Comparison of ENCODE assay signal across 8 cellular contexts in genomic region chr5:56950626-56951130, GRCh38. TPM values are rescaled to one million over a fixed set of nuclear protein-coding genes. Genes with fewer than 3 reads are reported as not detected.
DNase-seq lines count a peak whose midpoint lies in the region; ATAC-seq and TF ChIP-seq lines count a peak whose summit lies in the region.

No MANE protein-coding gene starts in this region.

- peak overlapping the region; percentile 58 for H3K4me3 ChIP-seq in choroid plexus epithelial cell (ENCODE audit: low read depth, low read length)

- ATAC-seq in GM21737 (IDR thresholded peaks at IDR 0.05; ENCODE audit: unreplicated experiment) = peak; percentile 47

- TF ChIP-seq CTCF in choroid plexus epithelial cell (conservative IDR thresholded peaks at IDR 0.05; ENCODE audit: low read depth, low read length) = no peak

- DNase-seq in Daoy (ENCODE audit: low read depth) (peak; percentile 73), LoVo (ENCODE audit: low spot score) (peak; percentile 64), choroid plexus epithelial cell (ENCODE audit: low read depth) (peak; percentile 74), kidney glomerular epithelial cell (lab: John Stamatoyannopoulos, UW) (peak; percentile 40), middle frontal gyrus (ENCODE audit: extremely low spot score, low spot score) (no peak)
- peak; percentile 45 to 49 for DNase-seq in activated CD4-positive, alpha-beta T cell treated with anti-CD3 and anti-CD28 coated beads for 4 hours
- peak; percentile 73 for DNase-seq in stimulated activated CD4-positive, alpha-beta T cell treated with anti-CD3 and anti-CD28 coated beads, Interleukin-15, amount 100 ng/mL, for 24 hours

RNA-seq across cellular contexts. Expression of gene MIER3, which starts 1.2 kb away (rescaled TPM):
- 21.0 and 31.7 TPM in 2 replicates for total RNA-seq in Daoy (2014; rRNA removed; shearing (Covaris generic))

RNA-seq across cellular contexts. Expression of gene SETD9, which starts 41.3 kb away (rescaled TPM):
- total RNA-seq in Daoy (2014; rRNA removed; shearing (Covaris generic)) = 28.4 and 57.0 TPM in 2 replicates
